8 cellular contexts compared by ENCODE assay signal in the genomic region with DNA sequence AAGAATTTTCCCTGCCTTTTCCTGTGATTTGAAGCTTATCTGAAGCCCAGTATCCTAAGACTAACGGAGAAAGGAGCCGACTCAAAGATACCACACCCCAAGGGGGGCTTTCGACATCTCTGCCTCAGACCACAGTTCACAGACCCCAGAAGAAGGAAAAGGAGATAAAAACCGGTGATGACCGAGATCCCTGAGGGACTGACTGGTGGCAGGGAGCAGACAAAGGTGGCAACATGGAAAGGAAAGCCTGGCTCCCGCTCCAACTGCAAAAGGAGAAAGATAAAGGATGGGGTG. TPM values are rescaled to one million over a fixed set of nuclear protein-coding genes. Genes with fewer than 3 reads are reported as not detected.
DNase-seq lines count a peak whose midpoint lies in the region; ATAC-seq and TF ChIP-seq lines count a peak whose summit lies in the region.

No MANE protein-coding gene starts in this region.

- peak overlapping the region; percentile 16 for H3K18ac ChIP-seq in trophoblast cell (ENCODE audit: low read length)

- H3K14ac ChIP-seq in trophoblast cell (ENCODE audit: low read length), result peak overlapping the region; percentile 96

- peaks cover 11% of the 10 kb centered on the region for H3K79me2 ChIP-seq in trophoblast cell (ENCODE audit: control insufficient read depth, insufficient read depth, low read length, poor library complexity)

- no peak overlapping the region for H3K23ac ChIP-seq in trophoblast cell (ENCODE audit: low read length)

- no CpG with 5 or more reads among the region's 6 CpGs for WGBS in trophoblast cell (ENCODE audit: extremely low coverage, insufficient coverage, insufficient read length)

- peaks cover 14% of the 10 kb centered on the region for H3K36me3 ChIP-seq in RWPE2 (ENCODE audit: low read depth)
- no peaks in the 10 kb centered on the region for H3K36me3 ChIP-seq in trophoblast cell (ENCODE audit: control insufficient read depth in 1 of 2, insufficient read depth in 2 of 2, low read length in 2 of 2)

- peak overlapping the region; percentile 92 for H4K91ac ChIP-seq in trophoblast cell (ENCODE audit: low read depth, low read length)

- H4K12ac ChIP-seq in trophoblast cell (ENCODE audit: low read depth, low read length), result peak overlapping the region; percentile 88

- TF ChIP-seq CTCF in RWPE2 (IDR thresholded peaks at IDR 0.05; ENCODE audit: poor library complexity, severe bottlenecking) (no peak), fibroblast of pulmonary artery (IDR thresholded peaks at IDR 0.05; ENCODE audit: low read length, missing control alignments) (no peak)

- peak overlapping the region; percentile 66 for H3K4ac ChIP-seq in trophoblast cell (ENCODE audit: low read depth, low read length)

- peak overlapping the region; percentile 94 for H4K8ac ChIP-seq in trophoblast cell (ENCODE audit: low read depth, low read length)

- H3K27ac ChIP-seq in RWPE2 (ENCODE audit: poor library complexity, severe bottlenecking), result peak overlapping the region; percentile 62
- H3K27ac ChIP-seq in trophoblast cell (ENCODE audit: low read depth, low read length), result peak overlapping the region; percentile 75

- H3K9ac ChIP-seq in trophoblast cell (ENCODE audit: low read length), result peak overlapping the region; percentile 77

- peak; percentile 3 for ATAC-seq in GM18498 (IDR thresholded peaks at IDR 0.05; ENCODE audit: unreplicated experiment)
- no peak; the same call in 2 of the 3 replicates for ATAC-seq in RWPE2 (ENCODE audit: low read depth)
- ATAC-seq in GM19452 (IDR thresholded peaks at IDR 0.05; ENCODE audit: unreplicated experiment), result no peak

- no peak overlapping the region for H2BK12ac ChIP-seq in trophoblast cell (ENCODE audit: low read length)

- H2AK5ac ChIP-seq in trophoblast cell (ENCODE audit: low read length), result no peak overlapping the region

- DNase-seq in RWPE2 (ENCODE audit: low spot score), result no peak
- no peak for DNase-seq in fibroblast of pulmonary artery (ENCODE audit: low read depth)
- DNase-seq in trophoblast cell, result peak in 1 of 2 donors; percentile 12
- no peak for DNase-seq in stimulated activated CD4-positive, alpha-beta T cell treated with anti-CD3 and anti-CD28 coated beads, Interleukin-12 subunit alpha, Interleukin-12 subunit beta, amount 100 ng/mL, for 4 hours
- no peak for DNase-seq in NCI-H446 treated with DMSO at 0.1 percent for 48 hours (lab: John Stamatoyannopoulos, UW)
- no peak for DNase-seq in NCI-H1417 (lab: John Stamatoyannopoulos, UW)

- H3K4me3 ChIP-seq in RWPE2 (ENCODE audit: severe bottlenecking), result peak overlapping the region; percentile 65
- H3K4me3 ChIP-seq in fibroblast of pulmonary artery (replicated peaks; ENCODE audit: low read depth, low read length), result peak overlapping the region; percentile 97
- H3K4me3 ChIP-seq in trophoblast cell (ENCODE audit: low read depth, low read length), result peak overlapping the region; percentile 77

- H3K79me1 ChIP-seq in trophoblast cell (ENCODE audit: low read length), result peaks cover 9% of the 10 kb centered on the region

- H3K27me3 ChIP-seq in RWPE2 (ENCODE audit: insufficient read depth, poor library complexity, severe bottlenecking) (no peaks in the 10 kb centered on the region), trophoblast cell (ENCODE audit: insufficient read depth, low read length) (no peaks in the 10 kb centered on the region)

- H3K9me3 ChIP-seq in RWPE2 (ENCODE audit: severe bottlenecking), result no peaks in the 10 kb centered on the region
- H3K9me3 ChIP-seq in trophoblast cell (ENCODE audit: insufficient read depth, low read depth, low read length), result peaks cover 3% of the 10 kb centered on the region

- peak overlapping the region; percentile 1 for H2BK120ac ChIP-seq in trophoblast cell (ENCODE audit: insufficient read depth, low read length, poor library complexity)

- peak overlapping the region; percentile 84 for H3K4me2 ChIP-seq in trophoblast cell (ENCODE audit: low read length)

- peak overlapping the region; percentile 88 for H2BK5ac ChIP-seq in trophoblast cell (ENCODE audit: low read depth, low read length, poor library complexity)

- H3K4me1 ChIP-seq in RWPE2 (ENCODE audit: insufficient read depth, poor library complexity, severe bottlenecking) (peaks cover 13% of the 10 kb centered on the region), trophoblast cell (ENCODE audit: control insufficient read depth in 1 of 2, insufficient read depth in 2 of 2, low read length in 2 of 2) (peaks cover 0 to 7% of the 10 kb centered on the region in 2 experiments)

- H2AFZ ChIP-seq in trophoblast cell (ENCODE audit: insufficient read depth, low read length, poor library complexity), result peak overlapping the region; percentile 94

RNA-seq across cellular contexts. Expression of a gene that starts 0.7 kb away (rescaled TPM):
- 18.7 and 19.4 TPM in 2 replicates for polyA plus RNA-seq in trophoblast cell (2013)

RNA-seq across cellular contexts. Expression of a gene that starts 47.6 kb away (rescaled TPM):
- 254 and 259 TPM in 2 replicates for polyA plus RNA-seq in trophoblast cell (2013)
